ENCODE assay signal across 1 cellular context in the genomic region with DNA sequence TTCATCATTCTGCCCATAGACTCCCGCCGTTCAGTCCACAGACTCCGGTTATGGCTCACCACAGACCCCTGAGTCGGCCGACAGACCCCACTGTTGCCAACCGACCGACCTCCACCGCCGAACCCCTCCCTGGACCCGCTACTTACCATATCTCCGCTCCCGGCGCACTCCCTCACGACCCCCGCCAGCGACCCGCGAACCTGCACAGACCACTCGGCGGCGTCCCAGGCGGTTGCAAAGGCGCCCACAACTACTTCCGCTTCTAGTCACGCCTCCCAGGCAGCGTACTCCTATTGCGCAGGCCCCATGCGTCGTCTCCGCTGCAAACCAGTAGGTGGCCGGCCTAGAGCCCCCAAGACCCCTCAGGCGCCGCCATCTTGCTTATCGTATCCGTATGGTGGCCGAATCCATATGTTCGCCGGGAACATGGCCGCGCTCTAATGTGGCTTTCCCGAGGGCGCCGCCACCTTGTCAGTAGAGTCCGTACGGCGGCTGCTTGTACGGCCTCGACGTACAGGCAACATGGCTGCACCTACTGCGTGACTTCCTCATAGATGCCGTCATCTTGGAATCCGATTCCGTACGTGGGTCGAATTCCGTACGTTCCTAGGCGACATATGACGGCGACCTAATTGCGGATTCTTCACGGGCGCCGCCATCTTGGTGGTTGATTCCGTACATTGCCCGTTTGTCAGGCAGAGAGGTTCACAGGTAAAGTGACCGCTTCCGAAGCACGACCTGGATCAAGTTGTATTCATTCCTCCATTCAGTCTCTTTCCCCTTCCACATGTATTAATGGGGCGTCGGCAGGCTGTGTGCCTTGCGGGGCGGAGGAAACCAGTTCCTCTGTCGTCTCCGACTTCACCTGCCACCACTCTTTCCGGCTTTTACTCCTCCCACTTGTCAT.
TF ChIP-seq lines count a peak whose summit lies in the region.

A gene (minus strand): TSS at position 252 of the 907 bp plus-strand sequence. CDS start 103 bp downstream, at position 149.

TF ChIP-seq in HEK293, 187 proteins besides CTCF, POLR2A, EP300 and RAD21 (continued from another document):
- TF ChIP-seq, protein P1, sequence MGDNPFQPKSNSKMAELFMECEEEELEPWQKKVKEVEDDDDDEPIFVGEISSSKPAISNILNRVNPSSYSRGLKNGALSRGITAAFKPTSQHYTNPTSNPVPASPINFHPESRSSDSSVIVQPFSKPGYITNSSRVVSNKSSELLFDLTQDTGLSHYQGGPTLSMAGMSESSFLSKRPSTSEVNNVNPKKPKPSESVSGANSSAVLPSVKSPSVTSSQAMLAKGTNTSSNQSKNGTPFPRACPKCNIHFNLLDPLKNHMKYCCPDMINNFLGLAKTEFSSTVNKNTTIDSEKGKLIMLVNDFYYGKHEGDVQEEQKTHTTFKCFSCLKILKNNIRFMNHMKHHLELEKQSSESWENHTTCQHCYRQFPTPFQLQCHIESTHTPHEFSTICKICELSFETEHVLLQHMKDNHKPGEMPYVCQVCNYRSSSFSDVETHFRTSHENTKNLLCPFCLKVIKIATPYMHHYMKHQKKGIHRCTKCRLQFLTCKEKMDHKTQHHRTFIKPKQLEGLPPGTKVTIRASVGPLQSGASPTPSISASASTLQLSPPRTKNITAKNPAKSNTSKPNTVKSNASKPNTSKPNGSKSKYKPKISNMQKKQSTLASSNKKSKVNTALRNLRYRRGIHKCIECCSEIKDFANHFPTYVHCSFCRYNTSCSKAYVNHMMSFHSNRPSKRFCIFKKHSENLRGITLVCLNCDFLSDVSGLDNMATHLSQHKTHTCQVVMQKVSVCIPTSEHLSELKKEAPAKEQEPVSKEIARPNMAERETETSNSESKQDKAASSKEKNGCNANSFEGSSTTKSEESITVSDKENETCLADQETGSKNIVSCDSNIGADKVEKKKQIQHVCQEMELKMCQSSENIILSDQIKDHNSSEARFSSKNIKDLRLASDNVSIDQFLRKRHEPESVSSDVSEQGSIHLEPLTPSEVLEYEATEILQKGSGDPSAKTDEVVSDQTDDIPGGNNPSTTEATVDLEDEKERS (tag by site-specific recombination; IDR thresholded peaks at IDR 0.05), result peak; percentile 28
- peak; percentile 99 for TF ChIP-seq ZNF335 (tag by site-specific recombination; conservative IDR thresholded peaks at IDR 0.05)
- TF ChIP-seq, protein P2, sequence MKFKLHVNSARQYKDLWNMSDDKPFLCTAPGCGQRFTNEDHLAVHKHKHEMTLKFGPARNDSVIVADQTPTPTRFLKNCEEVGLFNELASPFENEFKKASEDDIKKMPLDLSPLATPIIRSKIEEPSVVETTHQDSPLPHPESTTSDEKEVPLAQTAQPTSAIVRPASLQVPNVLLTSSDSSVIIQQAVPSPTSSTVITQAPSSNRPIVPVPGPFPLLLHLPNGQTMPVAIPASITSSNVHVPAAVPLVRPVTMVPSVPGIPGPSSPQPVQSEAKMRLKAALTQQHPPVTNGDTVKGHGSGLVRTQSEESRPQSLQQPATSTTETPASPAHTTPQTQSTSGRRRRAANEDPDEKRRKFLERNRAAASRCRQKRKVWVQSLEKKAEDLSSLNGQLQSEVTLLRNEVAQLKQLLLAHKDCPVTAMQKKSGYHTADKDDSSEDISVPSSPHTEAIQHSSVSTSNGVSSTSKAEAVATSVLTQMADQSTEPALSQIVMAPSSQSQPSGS (tag by site-specific recombination; IDR thresholded peaks at IDR 0.05; ENCODE audit: low read depth), result peak; percentile 78
- TF ChIP-seq, protein P3, sequence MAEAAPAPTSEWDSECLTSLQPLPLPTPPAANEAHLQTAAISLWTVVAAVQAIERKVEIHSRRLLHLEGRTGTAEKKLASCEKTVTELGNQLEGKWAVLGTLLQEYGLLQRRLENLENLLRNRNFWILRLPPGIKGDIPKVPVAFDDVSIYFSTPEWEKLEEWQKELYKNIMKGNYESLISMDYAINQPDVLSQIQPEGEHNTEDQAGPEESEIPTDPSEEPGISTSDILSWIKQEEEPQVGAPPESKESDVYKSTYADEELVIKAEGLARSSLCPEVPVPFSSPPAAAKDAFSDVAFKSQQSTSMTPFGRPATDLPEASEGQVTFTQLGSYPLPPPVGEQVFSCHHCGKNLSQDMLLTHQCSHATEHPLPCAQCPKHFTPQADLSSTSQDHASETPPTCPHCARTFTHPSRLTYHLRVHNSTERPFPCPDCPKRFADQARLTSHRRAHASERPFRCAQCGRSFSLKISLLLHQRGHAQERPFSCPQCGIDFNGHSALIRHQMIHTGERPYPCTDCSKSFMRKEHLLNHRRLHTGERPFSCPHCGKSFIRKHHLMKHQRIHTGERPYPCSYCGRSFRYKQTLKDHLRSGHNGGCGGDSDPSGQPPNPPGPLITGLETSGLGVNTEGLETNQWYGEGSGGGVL (tag by site-specific recombination; IDR thresholded peaks at IDR 0.05), result 0 out of 2 replicates have a peak, but pooled peaks have one; percentile 32
- TF ChIP-seq ZBTB21 (tag by site-specific recombination; IDR thresholded peaks at IDR 0.05), result peak; percentile 86
- 0 out of 2 replicates have a peak, but pooled peaks have one; percentile 43 for TF ChIP-seq EGR2 (tag by site-specific recombination; IDR thresholded peaks at IDR 0.05; ENCODE audit: low read depth)
- TF ChIP-seq SP3 (tag by site-specific recombination; IDR thresholded peaks at IDR 0.05), result peak; percentile 99
- TF ChIP-seq ZBTB8A (tag by site-specific recombination; IDR thresholded peaks at IDR 0.05), result peak; percentile 45; the same call in 1 of the 2 replicates
- TF ChIP-seq ZNF629 (tag by site-specific recombination; IDR thresholded peaks at IDR 0.05), result peak; percentile 91
- TF ChIP-seq ZNF140 (tag by site-specific recombination; IDR thresholded peaks at IDR 0.05), result no peak
- TF ChIP-seq ZNF621 (tag by site-specific recombination; IDR thresholded peaks at IDR 0.05), result no peak
- TF ChIP-seq ZNF521 (tag by site-specific recombination; IDR thresholded peaks at IDR 0.05), result no peak
- TF ChIP-seq ZNF174 (tag by site-specific recombination; IDR thresholded peaks at IDR 0.05), result no peak
- TF ChIP-seq ZIC2 (tag by site-specific recombination; IDR thresholded peaks at IDR 0.05), result peak; percentile 90
- peak; percentile 68 for TF ChIP-seq SP7 (tag by site-specific recombination; IDR thresholded peaks at IDR 0.05)
- peak; percentile 95 for TF ChIP-seq ZNF324 (tag by site-specific recombination; IDR thresholded peaks at IDR 0.05)
- TF ChIP-seq ZNF37A (tag by site-specific recombination; IDR thresholded peaks at IDR 0.05), result no peak
- TF ChIP-seq, protein P4, sequence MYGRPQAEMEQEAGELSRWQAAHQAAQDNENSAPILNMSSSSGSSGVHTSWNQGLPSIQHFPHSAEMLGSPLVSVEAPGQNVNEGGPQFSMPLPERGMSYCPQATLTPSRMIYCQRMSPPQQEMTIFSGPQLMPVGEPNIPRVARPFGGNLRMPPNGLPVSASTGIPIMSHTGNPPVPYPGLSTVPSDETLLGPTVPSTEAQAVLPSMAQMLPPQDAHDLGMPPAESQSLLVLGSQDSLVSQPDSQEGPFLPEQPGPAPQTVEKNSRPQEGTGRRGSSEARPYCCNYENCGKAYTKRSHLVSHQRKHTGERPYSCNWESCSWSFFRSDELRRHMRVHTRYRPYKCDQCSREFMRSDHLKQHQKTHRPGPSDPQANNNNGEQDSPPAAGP (tag by site-specific recombination; IDR thresholded peaks at IDR 0.05), result peak; percentile 24; the same call in 1 of the 2 replicates
- TF ChIP-seq ZNF600 (tag by site-specific recombination; IDR thresholded peaks at IDR 0.05), result peak; percentile 73
- TF ChIP-seq, protein P5, sequence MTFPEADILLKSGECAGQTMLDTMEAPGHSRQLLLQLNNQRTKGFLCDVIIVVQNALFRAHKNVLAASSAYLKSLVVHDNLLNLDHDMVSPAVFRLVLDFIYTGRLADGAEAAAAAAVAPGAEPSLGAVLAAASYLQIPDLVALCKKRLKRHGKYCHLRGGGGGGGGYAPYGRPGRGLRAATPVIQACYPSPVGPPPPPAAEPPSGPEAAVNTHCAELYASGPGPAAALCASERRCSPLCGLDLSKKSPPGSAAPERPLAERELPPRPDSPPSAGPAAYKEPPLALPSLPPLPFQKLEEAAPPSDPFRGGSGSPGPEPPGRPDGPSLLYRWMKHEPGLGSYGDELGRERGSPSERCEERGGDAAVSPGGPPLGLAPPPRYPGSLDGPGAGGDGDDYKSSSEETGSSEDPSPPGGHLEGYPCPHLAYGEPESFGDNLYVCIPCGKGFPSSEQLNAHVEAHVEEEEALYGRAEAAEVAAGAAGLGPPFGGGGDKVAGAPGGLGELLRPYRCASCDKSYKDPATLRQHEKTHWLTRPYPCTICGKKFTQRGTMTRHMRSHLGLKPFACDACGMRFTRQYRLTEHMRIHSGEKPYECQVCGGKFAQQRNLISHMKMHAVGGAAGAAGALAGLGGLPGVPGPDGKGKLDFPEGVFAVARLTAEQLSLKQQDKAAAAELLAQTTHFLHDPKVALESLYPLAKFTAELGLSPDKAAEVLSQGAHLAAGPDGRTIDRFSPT (tag by site-specific recombination; IDR thresholded peaks at IDR 0.05), result no peak
- peak; percentile 45 for TF ChIP-seq ZFHX2 (tag by site-specific recombination; conservative IDR thresholded peaks at IDR 0.05)
- TF ChIP-seq ZXDB (tag by site-specific recombination; IDR thresholded peaks at IDR 0.05), result peak; percentile 72; the same call in 1 of the 2 replicates
- TF ChIP-seq, protein P6, sequence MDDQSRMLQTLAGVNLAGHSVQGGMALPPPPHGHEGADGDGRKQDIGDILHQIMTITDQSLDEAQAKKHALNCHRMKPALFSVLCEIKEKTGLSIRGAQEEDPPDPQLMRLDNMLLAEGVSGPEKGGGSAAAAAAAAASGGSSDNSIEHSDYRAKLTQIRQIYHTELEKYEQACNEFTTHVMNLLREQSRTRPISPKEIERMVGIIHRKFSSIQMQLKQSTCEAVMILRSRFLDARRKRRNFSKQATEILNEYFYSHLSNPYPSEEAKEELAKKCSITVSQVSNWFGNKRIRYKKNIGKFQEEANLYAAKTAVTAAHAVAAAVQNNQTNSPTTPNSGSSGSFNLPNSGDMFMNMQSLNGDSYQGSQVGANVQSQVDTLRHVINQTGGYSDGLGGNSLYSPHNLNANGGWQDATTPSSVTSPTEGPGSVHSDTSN (CRISPR knock-in tag; IDR thresholded peaks at IDR 0.05), result peak; percentile 40; the same call in 1 of the 2 replicates
- peak; percentile 90 for TF ChIP-seq TCF7L2 (IDR thresholded peaks at IDR 0.05; ENCODE audit: borderline replicate concordance, low read depth, low read length)
TF ChIP-seq in HEK293: peak in this region for 53.
